In genomic region chr22:49181942-49182341, GRCh38 we compare ENCODE assay signal across 28 cellular contexts.
"Had no signal": no experiment of that assay in that cellular context is flagged by ENCODE, and none has a peak within 500 bp of the region (broad histone marks: within the 10 kb centered on the region; RNA-seq: fewer than 3 reads in every experiment).

No MANE protein-coding gene starts in this region.

- H3K4me3 ChIP-seq: ascending aorta, breast epithelium, cardiac muscle cell, coronary artery, dorsolateral prefrontal cortex had no signal

- H3K36me3 ChIP-seq: ascending aorta, breast epithelium, cardiac muscle cell had no signal

- H3K4me1 ChIP-seq: ascending aorta, breast epithelium had no signal

- H3K9me3 ChIP-seq: ascending aorta, breast epithelium had no signal

- H3K27me3 ChIP-seq: ascending aorta, cardiac muscle cell had no signal

- ATAC-seq: activated CD4-positive, alpha-beta T cell treated with anti-CD3 and anti-CD28 coated beads for 36 hours; activated CD8-positive, alpha-beta memory T cell treated with anti-CD3 and anti-CD28 coated beads, Interleukin-2, amount 10 ng/mL, durations not matched to agents 7 days and 5 days; activated CD8-positive, alpha-beta T cell treated with anti-CD3 and anti-CD28 coated beads, Interleukin-2, amount 10 ng/mL, durations not matched to agents 7 days and 5 days; activated naive CD4-positive, alpha-beta T cell treated with anti-CD3 and anti-CD28 coated beads, Interleukin-2, amount 50 U/mL, for 72 hours; activated T-cell treated with anti-CD3 and anti-CD28 coated beads, Interleukin-2, amount 50 U/mL, for 72 hours; esophagus mucosa had no signal

- DNase-seq: activated CD4-positive, alpha-beta memory T cell treated with anti-CD3 and anti-CD28 coated beads for 36 hours; activated CD4-positive, alpha-beta T cell treated with anti-CD3 and anti-CD28 coated beads for 36 hours; activated CD4-positive, alpha-beta T cell treated with anti-CD3 and anti-CD28 coated beads, Interleukin-2, amount 10 ng/mL, durations not matched to agents 24 days and 14 days; activated CD4-positive, CD25-positive, alpha-beta regulatory T cell; activated CD4-positive, CD25-positive, alpha-beta regulatory T cell treated with anti-CD3 and anti-CD28 coated beads, Interleukin-2, amount 50 U/mL, for 72 hours; activated CD8-positive, alpha-beta memory T cell treated with anti-CD3 and anti-CD28 coated beads, Interleukin-2, amount 10 ng/mL, durations not matched to agents 7 days and 5 days; activated CD8-positive, alpha-beta memory T cell treated with anti-CD3 and anti-CD28 coated beads, Interleukin-2, amount 50 U/mL, for 4 hours; activated CD8-positive, alpha-beta T cell treated with anti-CD3 and anti-CD28 coated beads, Interleukin-2, amount 10 ng/mL, durations not matched to agents 7 days and 5 days; activated gamma-delta T cell; activated naive CD4-positive, alpha-beta T cell; activated naive CD4-positive, alpha-beta T cell treated with anti-CD3 and anti-CD28 coated beads, Interleukin-2, amount 10 ng/mL, durations not matched to agents 7 days and 5 days; activated naive CD8-positive, alpha-beta T cell treated with anti-CD3 and anti-CD28 coated beads, Interleukin-2, amount 10 ng/mL, durations not matched to agents 7 days and 5 days; activated T-cell treated with anti-CD3 and anti-CD28 coated beads, Interleukin-2, amount 50 U/mL, for 24 hours; activated T-cell treated with anti-CD3 and anti-CD28 coated beads, Interleukin-2, amount 50 U/mL, for 72 hours; central memory CD4-positive, alpha-beta T cell; cerebellar nuclear complex; dorsolateral prefrontal cortex; effector memory CD4-positive, alpha-beta T cell; endodermal cell; foreskin fibroblast; T-helper 2 cell had no signal

- FAIRE-seq: frontal cortex had no signal

- H3K27ac ChIP-seq: ascending aorta, breast epithelium, cardiac muscle cell, coronary artery, dorsolateral prefrontal cortex had no signal
